Comparison of ENCODE assay signal across 1 cellular context in the genomic region with DNA sequence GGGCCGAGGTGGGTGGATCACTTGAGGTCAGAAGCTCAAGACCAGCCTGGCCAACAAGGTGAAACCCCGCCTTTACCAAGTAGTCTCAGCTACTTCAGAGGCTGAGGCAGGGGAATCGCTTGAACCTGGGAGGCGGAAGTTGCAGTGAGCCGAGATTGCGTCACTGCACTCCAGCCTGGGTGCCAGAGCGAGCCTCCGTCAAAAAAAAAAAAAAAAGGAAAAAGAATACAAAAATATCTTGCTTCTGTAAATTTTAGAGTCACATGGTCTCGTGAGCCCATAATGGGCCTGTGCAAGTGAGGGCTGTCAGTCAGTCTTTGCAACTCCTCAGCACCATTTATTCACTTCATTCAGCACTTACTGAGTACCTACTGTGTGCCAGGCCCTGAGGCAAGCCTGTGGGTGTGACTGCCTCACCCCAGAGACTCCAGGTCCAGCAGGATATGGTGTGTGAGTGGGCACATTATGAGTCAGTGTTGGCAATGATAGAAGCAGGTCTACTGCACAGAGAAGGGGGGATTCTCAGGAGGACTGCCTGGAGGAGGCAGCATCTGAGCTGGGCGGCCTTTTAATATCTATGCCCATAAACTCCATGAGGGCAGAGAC.
A peak's percentile ranks its signal among the peaks of the same experiment; 100 is the strongest.
TF ChIP-seq lines count a peak whose summit lies in the region.

No MANE protein-coding gene starts in this region.

TF ChIP-seq in GM12878, 131 proteins besides CTCF, POLR2A, EP300 and RAD21 (continued from another document and continues in another):
- TF ChIP-seq, protein P1, sequence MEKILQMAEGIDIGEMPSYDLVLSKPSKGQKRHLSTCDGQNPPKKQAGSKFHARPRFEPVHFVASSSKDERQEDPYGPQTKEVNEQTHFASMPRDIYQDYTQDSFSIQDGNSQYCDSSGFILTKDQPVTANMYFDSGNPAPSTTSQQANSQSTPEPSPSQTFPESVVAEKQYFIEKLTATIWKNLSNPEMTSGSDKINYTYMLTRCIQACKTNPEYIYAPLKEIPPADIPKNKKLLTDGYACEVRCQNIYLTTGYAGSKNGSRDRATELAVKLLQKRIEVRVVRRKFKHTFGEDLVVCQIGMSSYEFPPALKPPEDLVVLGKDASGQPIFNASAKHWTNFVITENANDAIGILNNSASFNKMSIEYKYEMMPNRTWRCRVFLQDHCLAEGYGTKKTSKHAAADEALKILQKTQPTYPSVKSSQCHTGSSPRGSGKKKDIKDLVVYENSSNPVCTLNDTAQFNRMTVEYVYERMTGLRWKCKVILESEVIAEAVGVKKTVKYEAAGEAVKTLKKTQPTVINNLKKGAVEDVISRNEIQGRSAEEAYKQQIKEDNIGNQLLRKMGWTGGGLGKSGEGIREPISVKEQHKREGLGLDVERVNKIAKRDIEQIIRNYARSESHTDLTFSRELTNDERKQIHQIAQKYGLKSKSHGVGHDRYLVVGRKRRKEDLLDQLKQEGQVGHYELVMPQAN (conservative IDR thresholded peaks at IDR 0.05), result no peak; the same call in 1 of the 2 replicates
- TF ChIP-seq SPI1 (IDR thresholded peaks at IDR 0.05; ENCODE audit: borderline replicate concordance, insufficient read depth, low read depth, low read length), result no peak
- TF ChIP-seq ZNF384 (IDR thresholded peaks at IDR 0.05; ENCODE audit: borderline replicate concordance, low read depth, low read length), result peak; percentile 15; the same call in 1 of the 2 replicates
- no peak for TF ChIP-seq MLLT1 (IDR thresholded peaks at IDR 0.05)
- TF ChIP-seq RAD51 (IDR thresholded peaks at IDR 0.05), result peak; percentile 77
- TF ChIP-seq IRF3 (IDR thresholded peaks at IDR 0.05), result no peak
- TF ChIP-seq WRNIP1 (IDR thresholded peaks at IDR 0.05; ENCODE audit: borderline replicate concordance, low read depth, low read length), result no peak
- TF ChIP-seq YBX1 (IDR thresholded peaks at IDR 0.05), result no peak
- no peak for TF ChIP-seq SMC3 (IDR thresholded peaks at IDR 0.05; ENCODE audit: borderline replicate concordance, low read length)
- peak; percentile 39; the same call in 1 of the 2 replicates for TF ChIP-seq ATF2 (IDR thresholded peaks at IDR 0.05; ENCODE audit: low read length)
- TF ChIP-seq, protein P2, sequence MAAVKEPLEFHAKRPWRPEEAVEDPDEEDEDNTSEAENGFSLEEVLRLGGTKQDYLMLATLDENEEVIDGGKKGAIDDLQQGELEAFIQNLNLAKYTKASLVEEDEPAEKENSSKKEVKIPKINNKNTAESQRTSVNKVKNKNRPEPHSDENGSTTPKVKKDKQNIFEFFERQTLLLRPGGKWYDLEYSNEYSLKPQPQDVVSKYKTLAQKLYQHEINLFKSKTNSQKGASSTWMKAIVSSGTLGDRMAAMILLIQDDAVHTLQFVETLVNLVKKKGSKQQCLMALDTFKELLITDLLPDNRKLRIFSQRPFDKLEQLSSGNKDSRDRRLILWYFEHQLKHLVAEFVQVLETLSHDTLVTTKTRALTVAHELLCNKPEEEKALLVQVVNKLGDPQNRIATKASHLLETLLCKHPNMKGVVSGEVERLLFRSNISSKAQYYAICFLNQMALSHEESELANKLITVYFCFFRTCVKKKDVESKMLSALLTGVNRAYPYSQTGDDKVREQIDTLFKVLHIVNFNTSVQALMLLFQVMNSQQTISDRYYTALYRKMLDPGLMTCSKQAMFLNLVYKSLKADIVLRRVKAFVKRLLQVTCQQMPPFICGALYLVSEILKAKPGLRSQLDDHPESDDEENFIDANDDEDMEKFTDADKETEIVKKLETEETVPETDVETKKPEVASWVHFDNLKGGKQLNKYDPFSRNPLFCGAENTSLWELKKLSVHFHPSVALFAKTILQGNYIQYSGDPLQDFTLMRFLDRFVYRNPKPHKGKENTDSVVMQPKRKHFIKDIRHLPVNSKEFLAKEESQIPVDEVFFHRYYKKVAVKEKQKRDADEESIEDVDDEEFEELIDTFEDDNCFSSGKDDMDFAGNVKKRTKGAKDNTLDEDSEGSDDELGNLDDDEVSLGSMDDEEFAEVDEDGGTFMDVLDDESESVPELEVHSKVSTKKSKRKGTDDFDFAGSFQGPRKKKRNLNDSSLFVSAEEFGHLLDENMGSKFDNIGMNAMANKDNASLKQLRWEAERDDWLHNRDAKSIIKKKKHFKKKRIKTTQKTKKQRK (IDR thresholded peaks at IDR 0.05; ENCODE audit: low read depth, low read length), result no peak
- TF ChIP-seq ETV6 (conservative IDR thresholded peaks at IDR 0.05 in 1 of 2, IDR thresholded peaks at IDR 0.05 in 1 of 2; ENCODE audit: borderline replicate concordance in 1 of 2, low read depth in 1 of 2), result no peak
- peak; percentile 9; the same call in 1 of the 2 replicates for TF ChIP-seq CREM (IDR thresholded peaks at IDR 0.05; ENCODE audit: low read depth)
- TF ChIP-seq EED (IDR thresholded peaks at IDR 0.05; ENCODE audit: low read depth), result 0 out of 2 replicates have a peak, but pooled peaks have one; percentile 8
- peak in 1 of 2 experiments; percentile 39; a peak in 1 of 4 replicates for TF ChIP-seq BHLHE40 (IDR thresholded peaks at IDR 0.05; ENCODE audit: borderline replicate concordance in 1 of 2, low read depth in 2 of 2, low read length in 1 of 2)
- TF ChIP-seq, protein P3, sequence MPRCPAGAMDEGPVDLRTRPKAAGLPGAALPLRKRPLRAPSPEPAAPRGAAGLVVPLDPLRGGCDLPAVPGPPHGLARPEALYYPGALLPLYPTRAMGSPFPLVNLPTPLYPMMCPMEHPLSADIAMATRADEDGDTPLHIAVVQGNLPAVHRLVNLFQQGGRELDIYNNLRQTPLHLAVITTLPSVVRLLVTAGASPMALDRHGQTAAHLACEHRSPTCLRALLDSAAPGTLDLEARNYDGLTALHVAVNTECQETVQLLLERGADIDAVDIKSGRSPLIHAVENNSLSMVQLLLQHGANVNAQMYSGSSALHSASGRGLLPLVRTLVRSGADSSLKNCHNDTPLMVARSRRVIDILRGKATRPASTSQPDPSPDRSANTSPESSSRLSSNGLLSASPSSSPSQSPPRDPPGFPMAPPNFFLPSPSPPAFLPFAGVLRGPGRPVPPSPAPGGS (IDR thresholded peaks at IDR 0.05; ENCODE audit: borderline replicate concordance, insufficient read depth, low read depth, low read length, poor library complexity, severe bottlenecking), result peak; percentile 36
- TF ChIP-seq FOS (IDR thresholded peaks at IDR 0.05; ENCODE audit: borderline replicate concordance, extremely low read depth, insufficient read length), result no peak
- TF ChIP-seq PAX5 (IDR thresholded peaks at IDR 0.05; ENCODE audit: borderline replicate concordance, low read depth, low read length), result no peak; the same call in 1 of the 2 replicates
- TF ChIP-seq CHD2 (IDR thresholded peaks at IDR 0.05; ENCODE audit: borderline replicate concordance, low read depth, low read length), result no peak
- no peak for TF ChIP-seq E2F8 (IDR thresholded peaks at IDR 0.05; ENCODE audit: low read depth, partially characterized antibody)
- TF ChIP-seq ZNF687 (IDR thresholded peaks at IDR 0.05), result 0 out of 2 replicates have a peak, but pooled peaks have one; percentile 12
- no peak for TF ChIP-seq FOXK2 (IDR thresholded peaks at IDR 0.05)
- TF ChIP-seq USF1 (IDR thresholded peaks at IDR 0.05; ENCODE audit: borderline replicate concordance, extremely low read length, insufficient read depth, low read depth, low read length), result no peak
- TF ChIP-seq BCLAF1 (IDR thresholded peaks at IDR 0.05), result no peak
- TF ChIP-seq MTA2 (IDR thresholded peaks at IDR 0.05; ENCODE audit: low read depth), result no peak
- no peak for TF ChIP-seq ZNF622 (IDR thresholded peaks at IDR 0.05)
- TF ChIP-seq POU2F2 (IDR thresholded peaks at IDR 0.05; ENCODE audit: borderline replicate concordance, low read depth, low read length), result no peak
